In the genomic region with DNA sequence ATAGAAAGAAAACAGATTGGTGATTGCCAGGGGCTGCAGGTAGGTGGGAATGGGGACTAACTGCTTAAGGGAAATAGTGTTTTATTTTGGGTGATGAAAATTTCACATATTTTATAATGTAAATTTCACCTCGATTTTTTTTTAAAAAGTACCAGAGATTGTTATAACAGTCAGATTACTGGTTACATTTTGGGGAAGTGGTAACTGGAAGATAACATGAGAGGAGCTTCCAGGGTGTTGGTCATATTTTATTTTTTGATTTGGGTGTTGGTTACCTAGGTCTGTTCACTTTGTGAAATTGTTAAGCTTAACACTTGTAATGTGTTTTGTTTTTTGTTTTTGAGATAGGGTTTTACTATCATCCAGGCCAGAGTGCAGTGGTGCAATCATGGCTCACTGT, we compare ENCODE assay signal across 1 cellular context.
TF ChIP-seq lines count a peak whose summit lies in the region.

No MANE protein-coding gene starts in this region.

TF ChIP-seq in GM12878, 131 proteins besides CTCF, POLR2A, EP300 and RAD21:
- TF ChIP-seq SREBF1 (IDR thresholded peaks at IDR 0.05; ENCODE audit: low read length) (no peak), SPI1 (IDR thresholded peaks at IDR 0.05; ENCODE audit: borderline replicate concordance, insufficient read depth, low read depth, low read length) (peak; percentile 12; the same call in 1 of the 2 replicates)
TF ChIP-seq in GM12878: peak in this region for 1.
